In genomic region chr7:101869901-101870290, GRCh38 we compare ENCODE assay signal across 1 cellular context.
TF ChIP-seq lines count a peak whose summit lies in the region.

No MANE protein-coding gene starts in this region.

TF ChIP-seq in HCT116, 20 proteins besides CTCF, POLR2A, EP300 and RAD21 (continued from another document):
- TF ChIP-seq, protein P1, sequence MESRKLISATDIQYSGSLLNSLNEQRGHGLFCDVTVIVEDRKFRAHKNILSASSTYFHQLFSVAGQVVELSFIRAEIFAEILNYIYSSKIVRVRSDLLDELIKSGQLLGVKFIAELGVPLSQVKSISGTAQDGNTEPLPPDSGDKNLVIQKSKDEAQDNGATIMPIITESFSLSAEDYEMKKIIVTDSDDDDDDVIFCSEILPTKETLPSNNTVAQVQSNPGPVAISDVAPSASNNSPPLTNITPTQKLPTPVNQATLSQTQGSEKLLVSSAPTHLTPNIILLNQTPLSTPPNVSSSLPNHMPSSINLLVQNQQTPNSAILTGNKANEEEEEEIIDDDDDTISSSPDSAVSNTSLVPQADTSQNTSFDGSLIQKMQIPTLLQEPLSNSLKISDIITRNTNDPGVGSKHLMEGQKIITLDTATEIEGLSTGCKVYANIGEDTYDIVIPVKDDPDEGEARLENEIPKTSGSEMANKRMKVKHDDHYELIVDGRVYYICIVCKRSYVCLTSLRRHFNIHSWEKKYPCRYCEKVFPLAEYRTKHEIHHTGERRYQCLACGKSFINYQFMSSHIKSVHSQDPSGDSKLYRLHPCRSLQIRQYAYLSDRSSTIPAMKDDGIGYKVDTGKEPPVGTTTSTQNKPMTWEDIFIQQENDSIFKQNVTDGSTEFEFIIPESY (IDR thresholded peaks at IDR 0.05; ENCODE audit: extremely low read depth, insufficient replicate concordance, low read length): no peak
- TF ChIP-seq FOSL1 (IDR thresholded peaks at IDR 0.05; ENCODE audit: low read depth) (no peak), EGR1 (IDR thresholded peaks at IDR 0.05; ENCODE audit: low read depth) (no peak), SRF (IDR thresholded peaks at IDR 0.05; ENCODE audit: low read depth) (no peak)
